ENCODE assay signal across 1 cellular context in the genomic region with DNA sequence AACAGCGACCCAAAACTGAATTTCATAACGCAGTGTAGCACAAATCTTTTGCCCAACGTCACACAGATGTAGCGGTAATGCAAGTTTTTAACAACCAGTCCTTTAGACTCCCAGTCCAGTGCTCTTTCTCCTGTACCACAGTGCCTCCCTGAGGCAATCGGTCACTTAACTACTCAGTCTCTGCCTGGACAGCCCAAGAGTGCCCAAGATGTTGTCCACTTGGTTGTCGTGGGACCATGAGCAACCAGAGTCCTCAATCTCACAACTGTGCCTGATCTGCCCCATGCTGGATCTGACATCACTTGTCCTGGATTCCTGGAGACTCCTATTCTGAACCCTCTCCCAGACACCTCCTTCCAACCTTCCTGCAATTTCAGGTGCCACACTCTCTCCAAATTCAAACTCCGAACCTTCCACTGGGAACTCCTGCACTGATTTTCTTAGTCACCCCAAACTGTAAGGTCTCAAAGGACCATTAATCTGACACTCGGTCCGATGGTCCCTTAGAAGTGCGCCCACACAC.
TF ChIP-seq lines count a peak whose summit lies in the region.

No MANE protein-coding gene starts in this region.

TF ChIP-seq in HCT116, 20 proteins besides CTCF, POLR2A, EP300 and RAD21 (continued from another document):
- TF ChIP-seq YY1 (IDR thresholded peaks at IDR 0.05; ENCODE audit: extremely low read depth, insufficient replicate concordance, low read depth, low read length) (no peak), ZNF274 (IDR thresholded peaks at IDR 0.05; ENCODE audit: low read depth, low read length) (no peak), EZH2phosphoT487 (IDR thresholded peaks at IDR 0.05; ENCODE audit: borderline replicate concordance) (no peak), POLR2AphosphoS5 (IDR thresholded peaks at IDR 0.05; ENCODE audit: low read depth, low read length) (no peak), ELF1 (IDR thresholded peaks at IDR 0.05; ENCODE audit: borderline replicate concordance, low read depth) (no peak)
- TF ChIP-seq, protein P1, sequence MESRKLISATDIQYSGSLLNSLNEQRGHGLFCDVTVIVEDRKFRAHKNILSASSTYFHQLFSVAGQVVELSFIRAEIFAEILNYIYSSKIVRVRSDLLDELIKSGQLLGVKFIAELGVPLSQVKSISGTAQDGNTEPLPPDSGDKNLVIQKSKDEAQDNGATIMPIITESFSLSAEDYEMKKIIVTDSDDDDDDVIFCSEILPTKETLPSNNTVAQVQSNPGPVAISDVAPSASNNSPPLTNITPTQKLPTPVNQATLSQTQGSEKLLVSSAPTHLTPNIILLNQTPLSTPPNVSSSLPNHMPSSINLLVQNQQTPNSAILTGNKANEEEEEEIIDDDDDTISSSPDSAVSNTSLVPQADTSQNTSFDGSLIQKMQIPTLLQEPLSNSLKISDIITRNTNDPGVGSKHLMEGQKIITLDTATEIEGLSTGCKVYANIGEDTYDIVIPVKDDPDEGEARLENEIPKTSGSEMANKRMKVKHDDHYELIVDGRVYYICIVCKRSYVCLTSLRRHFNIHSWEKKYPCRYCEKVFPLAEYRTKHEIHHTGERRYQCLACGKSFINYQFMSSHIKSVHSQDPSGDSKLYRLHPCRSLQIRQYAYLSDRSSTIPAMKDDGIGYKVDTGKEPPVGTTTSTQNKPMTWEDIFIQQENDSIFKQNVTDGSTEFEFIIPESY (IDR thresholded peaks at IDR 0.05; ENCODE audit: extremely low read depth, insufficient replicate concordance, low read length) = no peak
